In the genomic region with DNA sequence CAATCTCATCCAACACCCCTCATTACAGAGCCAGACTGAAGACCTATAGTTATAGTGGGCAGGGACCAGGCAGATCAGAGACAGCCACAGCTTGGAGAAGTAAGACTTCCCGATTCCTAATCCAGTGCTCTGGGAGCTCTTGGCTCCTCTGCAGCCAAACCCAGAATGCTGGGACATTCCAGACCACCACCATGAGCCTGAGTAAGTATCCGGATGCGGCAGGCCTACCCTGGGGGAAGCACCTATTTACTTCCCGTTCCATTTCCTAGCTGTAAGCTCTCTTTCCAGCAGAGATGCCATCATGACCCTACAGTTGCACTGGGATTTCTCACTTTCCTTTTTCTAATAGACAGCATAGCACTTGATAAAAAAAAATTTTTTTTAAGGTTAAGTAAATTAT, we compare ENCODE assay signal across 17 cellular contexts. TPM values are rescaled to one million over a fixed set of nuclear protein-coding genes. Genes with fewer than 3 reads are reported as not detected.
DNase-seq lines count a peak whose midpoint lies in the region; ATAC-seq and TF ChIP-seq lines count a peak whose summit lies in the region.
"Had no signal": no experiment of that assay in that cellular context is flagged by ENCODE, and none has a peak within 500 bp of the region (broad histone marks: within the 10 kb centered on the region; RNA-seq: fewer than 3 reads in every experiment).

No MANE protein-coding gene starts in this region.

- 67 to 72% methylated on average over 4 of the region's 4 CpGs for WGBS in lower leg skin, 2 donors
- WGBS in transverse colon (ENCODE audit: low coverage in 1 of 2), 2 donors = 72 to 80% methylated on average over 1 to 4 of the region's 4 CpGs

- TF ChIP-seq POLR2A in lower leg skin (IDR thresholded peaks at IDR 0.05) = no peak
- TF ChIP-seq POLR2A in transverse colon (IDR thresholded peaks at IDR 0.05) = no peak

- H3K36me3 Mint-ChIP-seq in chondrocyte (ENCODE audit: low read depth) (peaks cover 1% of the 10 kb centered on the region), nephron (ENCODE audit: low read depth) (no peaks in the 10 kb centered on the region)
- no peaks in the 10 kb centered on the region for H3K36me3 Mint-ChIP-seq in natural killer cell treated with Interleukin-12 subunit alpha and Interleukin-12 subunit beta and Interleukin-15 and Interleukin-18, amount 100 ng/mL, for 72 hours
- H3K36me3 Mint-ChIP-seq: CD8-positive, alpha-beta T cell had no signal

- in situ Hi-C loops in transverse colon (cut with MboI; ENCODE audit: low pct_ligation_motif_present in 1 of 4, low pct_unique_long_range_greater_than_20kb in 1 of 4, low sequenced_read_pairs in 3 of 4) = no loop called here

- no peaks in the 10 kb centered on the region for H3K9me3 ChIP-seq in transverse colon
- H3K9me3 ChIP-seq: A549 had no signal

- H3K36me3 ChIP-seq in transverse colon = no peaks in the 10 kb centered on the region

- no peaks in the 10 kb centered on the region for H3K9me3 Mint-ChIP-seq in chondrocyte (ENCODE audit: low read depth)
- no peaks in the 10 kb centered on the region for H3K9me3 Mint-ChIP-seq in nephron
- H3K9me3 Mint-ChIP-seq in natural killer cell treated with Interleukin-12 subunit alpha and Interleukin-12 subunit beta and Interleukin-15 and Interleukin-18, amount 100 ng/mL, for 72 hours = no peaks in the 10 kb centered on the region
- H3K9me3 Mint-ChIP-seq: CD14-positive monocyte; CD8-positive, alpha-beta T cell; GM23338 had no signal

- TF ChIP-seq CTCF in chondrocyte (IDR thresholded peaks at IDR 0.05) = no peak
- no peak for TF ChIP-seq CTCF in nephron (IDR thresholded peaks at IDR 0.05; ENCODE audit: unreplicated experiment in 3 of 3)
- TF ChIP-seq CTCF in lower leg skin (IDR thresholded peaks at IDR 0.05) = no peak
- no peak for TF ChIP-seq CTCF in transverse colon (IDR thresholded peaks at IDR 0.05)

- no peak overlapping the region for H3K4me3 ChIP-seq in lower leg skin (ENCODE audit: low read depth, poor library complexity, severe bottlenecking)
- no peak overlapping the region for H3K4me3 ChIP-seq in transverse colon
- H3K4me3 ChIP-seq: A549, GM23338 had no signal

- DNase-seq in chondrocyte (ENCODE audit: low spot score) = no peak
- DNase-seq in iris pigment epithelial cell (ENCODE audit: low read depth) = peak; percentile 21
- DNase-seq in lower leg skin (ENCODE audit: low spot score in 2 of 2) = no peak
- DNase-seq in natural killer cell treated with Interleukin-12 subunit alpha and Interleukin-12 subunit beta and Interleukin-15 and Interleukin-18, amount 100 ng/mL, for 72 hours (ENCODE audit: low spot score) = no peak
- no peak for DNase-seq in SIG-M5 treated with dmso at 0.1 percent for 504 hours (lab: John Stamatoyannopoulos, UW; ENCODE audit: unreplicated experiment)
- DNase-seq in transverse colon = no peak
- DNase-seq: CD8-positive, alpha-beta T cell; COR-L47; DMS153; DMS79 treated with DMSO at 0.1 percent for 48 hours; EL; H7 had no signal

- H3K4me3 Mint-ChIP-seq in chondrocyte (ENCODE audit: unreplicated experiment) = no peak overlapping the region
- no peak overlapping the region for H3K4me3 Mint-ChIP-seq in nephron
- no peak overlapping the region for H3K4me3 Mint-ChIP-seq in natural killer cell treated with Interleukin-12 subunit alpha and Interleukin-12 subunit beta and Interleukin-15 and Interleukin-18, amount 100 ng/mL, for 72 hours
- H3K4me3 Mint-ChIP-seq: CD14-positive monocyte; CD8-positive, alpha-beta T cell; GM23338 had no signal

- no peaks in the 10 kb centered on the region for H3K27me3 ChIP-seq in transverse colon

- no peak overlapping the region for H3K27ac ChIP-seq in transverse colon

- intact Hi-C loops in lower leg skin (cut with DNase I; ENCODE audit: low total_unique reads) = no loop called here
- intact Hi-C loops in transverse colon (cut with DNase I; ENCODE audit: low total_unique reads) = no loop called here

- ATAC-seq in natural killer cell treated with Interleukin-12 subunit alpha and Interleukin-12 subunit beta and Interleukin-15 and Interleukin-18, amount 100 ng/mL, for 72 hours = no peak
- ATAC-seq: A549; CD8-positive, alpha-beta T cell; GM23338 had no signal

- H3K4me1 ChIP-seq in transverse colon = peaks cover 0 to 13% (median 6%) of the 10 kb centered on the region in 4 donors

- H3K4me1 Mint-ChIP-seq in chondrocyte (ENCODE audit: low read depth) = peaks cover 5% of the 10 kb centered on the region
- H3K4me1 Mint-ChIP-seq in nephron = no peaks in the 10 kb centered on the region
- peaks cover 0 to 6% of the 10 kb centered on the region in 2 donors for H3K4me1 Mint-ChIP-seq in natural killer cell treated with Interleukin-12 subunit alpha and Interleukin-12 subunit beta and Interleukin-15 and Interleukin-18, amount 100 ng/mL, for 72 hours (ENCODE audit: low read depth in 2 of 2)
- H3K4me1 Mint-ChIP-seq: GM23338 had no signal

- peak overlapping the region; percentile 5 for H3K27ac Mint-ChIP-seq in chondrocyte (ENCODE audit: unreplicated experiment)
- peak overlapping the region in 2 of 3 experiments; percentile 37 to 55 for H3K27ac Mint-ChIP-seq in nephron
- no peak overlapping the region for H3K27ac Mint-ChIP-seq in natural killer cell treated with Interleukin-12 subunit alpha and Interleukin-12 subunit beta and Interleukin-15 and Interleukin-18, amount 100 ng/mL, for 72 hours
- H3K27ac Mint-ChIP-seq: CD14-positive monocyte; CD8-positive, alpha-beta T cell; GM23338 had no signal

- H3K27me3 Mint-ChIP-seq in chondrocyte (ENCODE audit: low read depth) = no peaks in the 10 kb centered on the region
- H3K27me3 Mint-ChIP-seq in nephron (ENCODE audit: low read depth) = no peaks in the 10 kb centered on the region
- peaks cover 0 to 4% of the 10 kb centered on the region in 2 donors for H3K27me3 Mint-ChIP-seq in natural killer cell treated with Interleukin-12 subunit alpha and Interleukin-12 subunit beta and Interleukin-15 and Interleukin-18, amount 100 ng/mL, for 72 hours

- TF ChIP-seq EP300 in transverse colon (IDR thresholded peaks at IDR 0.05; ENCODE audit: low read depth) = no peak

RNA-seq across cellular contexts. Expression of gene HIP1, which starts 16.4 kb away (rescaled TPM):
- total RNA-seq in chondrocyte (45.0 to 87.6 TPM (median 46.6 TPM) in 3 replicates), lower leg skin (10 to 100 TPM; 20.1 to 30.3 (median 23.0) TPM), transverse colon (10 to 100 TPM in 1 of 4 donors, 1 to 10 TPM in 3; 3.7 to 20.1 (median 4.7) TPM)
- total RNA-seq in natural killer cell treated with Interleukin-12 subunit alpha and Interleukin-12 subunit beta and Interleukin-15 and Interleukin-18, amount 100 ng/mL, for 72 hours = 10 to 100 TPM; 13.5 to 22.0 TPM

RNA-seq across cellular contexts. Expression of gene CCL26, which starts 49.6 kb away (rescaled TPM):
- total RNA-seq in chondrocyte = not detected in 3 replicates
- total RNA-seq in lower leg skin = 1 to 10 TPM in 2 of 4 donors, under 1 TPM in 1, not detected in 1; 0.79 to 2.0 (median 1.9) TPM
- total RNA-seq in natural killer cell treated with Interleukin-12 subunit alpha and Interleukin-12 subunit beta and Interleukin-15 and Interleukin-18, amount 100 ng/mL, for 72 hours = not detected
- total RNA-seq in transverse colon = not detected
- total RNA-seq: CD8-positive, alpha-beta T cell; HT-29 had no signal

Comparison
In these comparisons a context has a peak if more than half of its experiments do, and no peak if none do; other contexts are left out.
1. H3K27ac Mint-ChIP-seq: peak in chondrocyte (single experiment) and nephron (2 of 3); none in natural killer cell treated with Interleukin-12 subunit alpha and Interleukin-12 subunit beta and Interleukin-15 and Interleukin-18, amount 100 ng/mL, for 72 hours (0 of 2).